ENCODE assay signal across 11 cellular contexts in the genomic region with DNA sequence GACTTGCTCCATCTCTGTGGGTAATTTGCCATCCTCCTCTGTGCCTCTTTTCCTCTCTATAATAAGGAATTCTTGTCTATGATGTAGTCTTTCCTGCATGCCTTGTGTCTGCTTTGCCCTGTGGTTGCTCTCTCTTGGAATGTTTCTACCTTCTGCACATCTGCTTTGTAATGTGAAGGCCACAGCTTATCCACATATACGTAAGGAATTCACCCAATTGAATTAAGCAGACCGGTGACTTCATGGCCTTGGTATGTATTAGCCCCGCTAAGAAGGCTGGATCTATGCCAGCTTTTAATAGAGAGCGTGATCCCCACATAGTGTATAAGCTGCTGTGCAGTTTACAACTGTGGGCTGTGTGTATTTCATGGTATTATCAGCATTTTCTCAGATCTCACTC.
A peak's percentile ranks its signal among the peaks of the same experiment; 100 is the strongest.
DNase-seq lines count a peak whose midpoint lies in the region; ATAC-seq and TF ChIP-seq lines count a peak whose summit lies in the region.
"Had no signal": no experiment of that assay in that cellular context is flagged by ENCODE, and none has a peak within 500 bp of the region (broad histone marks: within the 10 kb centered on the region; RNA-seq: fewer than 3 reads in every experiment).

No MANE protein-coding gene starts in this region.

- H2BK120ac ChIP-seq in IMR-90 (ENCODE audit: low read depth, low read length): no peak overlapping the region

- H3K14ac ChIP-seq in IMR-90 (replicated peaks; ENCODE audit: low read depth, low read length): no peak overlapping the region

- H3K9me1 ChIP-seq in IMR-90 (ENCODE audit: insufficient read depth, low read length): no peaks in the 10 kb centered on the region

- H3K4me2 ChIP-seq in IMR-90 (ENCODE audit: low read depth, low read length): no peak overlapping the region

- no peak overlapping the region for H4K91ac ChIP-seq in IMR-90 (ENCODE audit: insufficient read depth, low read depth, low read length)

- no peak overlapping the region for H3K4me3 ChIP-seq in IMR-90 (ENCODE audit: insufficient read depth, low read depth, low read length)

- H3K36me3 Mint-ChIP-seq in nephron progenitor cell (ENCODE audit: low read depth): no peaks in the 10 kb centered on the region
- H3K36me3 Mint-ChIP-seq: memory B cell had no signal

- no peak for TF ChIP-seq CTCF in AG09319 (IDR thresholded peaks at IDR 0.05; ENCODE audit: low read depth, low read length)
- no peak for TF ChIP-seq CTCF in IMR-90 (conservative IDR thresholded peaks at IDR 0.05; ENCODE audit: low read depth, low read length)
- TF ChIP-seq CTCF in nephron progenitor cell (IDR thresholded peaks at IDR 0.05): no peak

- no peak for TF ChIP-seq RAD21 in IMR-90 (IDR thresholded peaks at IDR 0.05; ENCODE audit: low read length)

- ATAC-seq in IMR-90 (ENCODE audit: low read depth) (no peak), HG02678 (IDR thresholded peaks at IDR 0.05; ENCODE audit: unreplicated experiment) (no peak), GM18520 (IDR thresholded peaks at IDR 0.05; ENCODE audit: unreplicated experiment) (no peak)

- H3K4ac ChIP-seq in IMR-90 (ENCODE audit: low read depth, low read length): no peak overlapping the region

- no peak overlapping the region for H3K23ac ChIP-seq in IMR-90 (ENCODE audit: low read depth, low read length)

- dilution Hi-C loops in IMR-90 (cut with HindIII; ENCODE audit: low sequenced_read_pairs, unreplicated experiment): no loop called here

- H2AK5ac ChIP-seq in IMR-90 (ENCODE audit: low read depth, low read length): no peak overlapping the region

- H3K4me1 ChIP-seq in IMR-90 (ENCODE audit: control insufficient read depth, insufficient read depth, low read length): no peaks in the 10 kb centered on the region

- H2AK9ac ChIP-seq in IMR-90 (replicated peaks; ENCODE audit: low read depth, low read length, poor library complexity): no peak overlapping the region

- no peak overlapping the region for H3K18ac ChIP-seq in IMR-90 (ENCODE audit: low read depth, low read length)

- peaks cover 3% of the 10 kb centered on the region; the same call in 1 of the 2 replicates for H3K9me3 ChIP-seq in IMR-90 (ENCODE audit: control insufficient read depth, insufficient read depth, low read length)

- no peaks in the 10 kb centered on the region for H4K20me1 ChIP-seq in IMR-90 (ENCODE audit: insufficient read depth, low read length)

- H3K79me1 ChIP-seq in IMR-90 (ENCODE audit: low read depth in 1 of 2, low read length in 2 of 2): no peaks in the 10 kb centered on the region

- H3K36me3 ChIP-seq in IMR-90 (ENCODE audit: control insufficient read depth, insufficient read depth, low read length): no peaks in the 10 kb centered on the region

- H2BK20ac ChIP-seq in IMR-90 (ENCODE audit: low read depth, low read length): no peak overlapping the region

- H2BK5ac ChIP-seq in IMR-90 (ENCODE audit: low read depth, low read length, poor library complexity, severe bottlenecking): no peak overlapping the region

- no peak overlapping the region for H4K5ac ChIP-seq in IMR-90 (ENCODE audit: low read depth, low read length)

- no TSS peak for BruUV-seq in IMR-90 (replicated peaks; lab: Mats Ljungman, UMichigan)

- H3K27ac Mint-ChIP-seq in nephron progenitor cell: no peak overlapping the region
- H3K27ac Mint-ChIP-seq: memory B cell had no signal

- H3K27ac ChIP-seq in IMR-90 (ENCODE audit: insufficient read depth, low read length): no peak overlapping the region

- H3K27me3 ChIP-seq in IMR-90 (ENCODE audit: control insufficient read depth, insufficient read depth, low read length): no peaks in the 10 kb centered on the region

- WGBS in IMR-90 (ENCODE audit: extremely low coverage in 2 of 2, insufficient read length in 1 of 2), 2 experiments: no CpG with 5 or more reads among the region's 4 CpGs

- H3K27me3 Mint-ChIP-seq in nephron progenitor cell (ENCODE audit: low read depth, poor library complexity): no peaks in the 10 kb centered on the region

- no peak for TF ChIP-seq POLR2A in IMR-90 (IDR thresholded peaks at IDR 0.05; ENCODE audit: low read depth, low read length)

- intact Hi-C loops in IMR-90 (cut with micrococcal nuclease): no loop called here

- H2AFZ ChIP-seq in IMR-90 (replicated peaks; ENCODE audit: low read length, poor library complexity): no peak overlapping the region

- H3K9me3 Mint-ChIP-seq in nephron progenitor cell: no peaks in the 10 kb centered on the region

- POLR2A ChIA-PET in IMR-90 (lab: Charles Lee; ENCODE audit: unreplicated experiment): no interaction called here

- no peak overlapping the region for H3K9ac ChIP-seq in IMR-90 (ENCODE audit: low read depth, low read length)

- no peak overlapping the region for H4K8ac ChIP-seq in IMR-90 (ENCODE audit: low read depth in 2 of 2, low read length in 2 of 2)

- DNase-seq in AG09319 (ENCODE audit: extremely low read depth, low read depth) (peak; percentile 12), IMR-90 (peak; percentile 62), amniotic stem cell (lab: John Stamatoyannopoulos, UW) (peak; percentile 28), iPS-NIHi11 (ENCODE audit: low spot score) (peak; percentile 17), nephron progenitor cell (no peak)
- DNase-seq in effector CD4-positive, alpha-beta T cell: no peak
- DNase-seq: KG1, SW 1271 had no signal

- CTCF ChIA-PET in IMR-90 (lab: Yijun Ruan, JAX): no interaction called here

- no peak overlapping the region for H3K4me3 Mint-ChIP-seq in nephron progenitor cell
- H3K4me3 Mint-ChIP-seq: memory B cell had no signal

- H3K4me1 Mint-ChIP-seq in nephron progenitor cell: no peaks in the 10 kb centered on the region

- H2BK15ac ChIP-seq in IMR-90 (ENCODE audit: low read depth, low read length): no peak overlapping the region

- in situ Hi-C loops in IMR-90 (cut with MboI; ENCODE audit: low sequenced_read_pairs): no loop called here

- H3K56ac ChIP-seq in IMR-90 (ENCODE audit: extremely low read depth, insufficient read depth, low read length): no peak overlapping the region

TF ChIP-seq in IMR-90, 13 proteins besides CTCF, POLR2A, EP300 and RAD21:
- TF ChIP-seq, protein P1, sequence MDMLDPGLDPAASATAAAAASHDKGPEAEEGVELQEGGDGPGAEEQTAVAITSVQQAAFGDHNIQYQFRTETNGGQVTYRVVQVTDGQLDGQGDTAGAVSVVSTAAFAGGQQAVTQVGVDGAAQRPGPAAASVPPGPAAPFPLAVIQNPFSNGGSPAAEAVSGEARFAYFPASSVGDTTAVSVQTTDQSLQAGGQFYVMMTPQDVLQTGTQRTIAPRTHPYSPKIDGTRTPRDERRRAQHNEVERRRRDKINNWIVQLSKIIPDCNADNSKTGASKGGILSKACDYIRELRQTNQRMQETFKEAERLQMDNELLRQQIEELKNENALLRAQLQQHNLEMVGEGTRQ (IDR thresholded peaks at IDR 0.05; ENCODE audit: low read depth, low read length): no peak
- no peak for TF ChIP-seq NFE2L2 (IDR thresholded peaks at IDR 0.05; ENCODE audit: low read depth, low read length)
- TF ChIP-seq MXI1 (IDR thresholded peaks at IDR 0.05; ENCODE audit: borderline replicate concordance, low read depth, low read length): no peak
- TF ChIP-seq MAZ (IDR thresholded peaks at IDR 0.05; ENCODE audit: borderline replicate concordance, low read depth, low read length): no peak
- no peak for TF ChIP-seq BHLHE40 (IDR thresholded peaks at IDR 0.05; ENCODE audit: low read depth, low read length)

Comparison
In these comparisons a context has a peak if more than half of its experiments do, and no peak if none do; other contexts are left out.
1. DNase-seq: peak in AG09319 (single experiment), IMR-90 (single experiment), amniotic stem cell (single experiment) and iPS-NIHi11 (single experiment); none in effector CD4-positive, alpha-beta T cell (single experiment) and nephron progenitor cell (single experiment).